In genomic region chr2:10571673-10572072, GRCh38 we compare ENCODE assay signal across 25 cellular contexts.
"Had no signal": no experiment of that assay in that cellular context is flagged by ENCODE, and none has a peak within 500 bp of the region (broad histone marks: within the 10 kb centered on the region; RNA-seq: fewer than 3 reads in every experiment).

No MANE protein-coding gene starts in this region.

- H3K9me3 ChIP-seq: adrenal gland, MG63 had no signal

- H3K9me3 Mint-ChIP-seq: activated naive CD8-positive, alpha-beta T cell treated with anti-CD3 and anti-CD28 coated beads, Interleukin-2, amount 10 ng/mL, durations not matched to agents 7 days and 5 days; activated T-helper 2 cell treated with anti-CD3 and anti-CD28 coated beads, Interferon-gamma antibody, Interleukin-2, Interleukin-4, amounts not matched to agents 10 μg/mL and 5 μg/mL and 100 μg/mL, durations not matched to agents 14 hours and 24 hours and 36 hours; WTC11 had no signal

- H3K4me1 ChIP-seq: adrenal gland had no signal

- ATAC-seq: T-helper 17 cell, WTC11 had no signal

- H3K27me3 ChIP-seq: adrenal gland, MG63 had no signal

- H3K4me2 ChIP-seq: PC-9 had no signal

- H2AFZ ChIP-seq: PC-9 had no signal

- H3K27ac Mint-ChIP-seq: T-helper 17 cell, WTC11 had no signal

- H3K4me3 Mint-ChIP-seq: activated naive CD8-positive, alpha-beta T cell treated with anti-CD3 and anti-CD28 coated beads, Interleukin-2, amount 10 ng/mL, durations not matched to agents 7 days and 5 days; T-helper 17 cell; WTC11 had no signal

- DNase-seq: activated CD4-positive, alpha-beta T cell treated with anti-CD3 and anti-CD28 coated beads for 48 hours; activated CD4-positive, alpha-beta T cell treated with anti-CD3 and anti-CD28 coated beads, Interleukin-2, amount 50 U/mL, for 4 hours; activated CD4-positive, CD25-positive, alpha-beta regulatory T cell treated with anti-CD3 and anti-CD28 coated beads, Interleukin-2, amount 50 U/mL, for 72 hours; activated CD8-positive, alpha-beta memory T cell treated with anti-CD3 and anti-CD28 coated beads for 24 hours; activated gamma-delta T cell treated with Interleukin-2 at 50 U/mL for 16 hours; activated naive CD4-positive, alpha-beta T cell treated with anti-CD3 and anti-CD28 coated beads, Interleukin-2, amount 50 U/mL, for 16 hours; activated naive CD8-positive, alpha-beta T cell treated with anti-CD3 and anti-CD28 coated beads, Interleukin-2, amount 10 ng/mL, durations not matched to agents 7 days and 5 days; activated T-cell treated with anti-CD3 and anti-CD28 coated beads, Interleukin-2, amount 50 U/mL, for 48 hours; adrenal gland; anterior cingulate cortex; caudate nucleus; KG1; MG63; NCI-H1105; NCI-H1436; NCI-H1694 treated with DMSO at 0.1 percent for 48 hours; NCI-H2029 treated with DMSO at 0.1 percent for 48 hours; NCI-H446; NCI-H524; PC-9; SIG-M5; T-helper 17 cell; T-helper 9 cell had no signal

- H3K27me3 Mint-ChIP-seq: activated naive CD8-positive, alpha-beta T cell treated with anti-CD3 and anti-CD28 coated beads, Interleukin-2, amount 10 ng/mL, durations not matched to agents 7 days and 5 days; T-helper 17 cell had no signal

- H3K4me3 ChIP-seq: adrenal gland, MG63, PC-9 had no signal

- H3K27ac ChIP-seq: adrenal gland, PC-9 had no signal

- H3K4me1 Mint-ChIP-seq: WTC11 had no signal
